Comparison of ENCODE assay signal across 25 cellular contexts in genomic region chr7:150745868-150746267, GRCh38. TPM values are rescaled to one million over a fixed set of nuclear protein-coding genes. Genes with fewer than 3 reads are reported as not detected.
DNase-seq lines count a peak whose midpoint lies in the region; ATAC-seq and TF ChIP-seq lines count a peak whose summit lies in the region.
"Had no signal": no experiment of that assay in that cellular context is flagged by ENCODE, and none has a peak within 500 bp of the region (broad histone marks: within the 10 kb centered on the region; RNA-seq: fewer than 3 reads in every experiment).

No MANE protein-coding gene starts in this region.

- no peaks in the 10 kb centered on the region for H3K9me2 ChIP-seq in PC-9 (ENCODE audit: insufficient read depth)

- no peak overlapping the region for H3K4me2 ChIP-seq in PC-9
- H3K4me2 ChIP-seq: BLaER1 treated with 17β-estradiol and CSF1 and Interleukin-3, amounts not matched to agents 10 nM and 100 nM; hepatocyte had no signal

- peaks cover 98% of the 10 kb centered on the region for H3K4me1 Mint-ChIP-seq in activated T-cell treated with anti-CD3 and anti-CD28 coated beads, Interleukin-2, amount 50 U/mL, for 72 hours (ENCODE audit: low read depth)
- peaks cover 97 to 99% (median 98%) of the 10 kb centered on the region in 3 donors for H3K4me1 Mint-ChIP-seq in T-cell
- H3K4me1 Mint-ChIP-seq in activated naive CD8-positive, alpha-beta T cell treated with anti-CD3 and anti-CD28 coated beads for 36 hours, result peaks cover 93% of the 10 kb centered on the region
- peaks cover 62 to 85% of the 10 kb centered on the region in 2 donors for H3K4me1 Mint-ChIP-seq in natural killer cell treated with Interleukin-12 subunit alpha and Interleukin-12 subunit beta and Interleukin-15 and Interleukin-18, amount 100 ng/mL, for 72 hours (ENCODE audit: low read depth in 2 of 2)
- H3K4me1 Mint-ChIP-seq: stimulated activated memory B cell treated with anti-CD40 and anti-IgM and Interleukin-4, amounts not matched to agents 10 μg/mL and 1 μg/mL and 100 μg/mL, for 72 hours had no signal

- H3K36me3 Mint-ChIP-seq in activated T-cell treated with anti-CD3 and anti-CD28 coated beads, Interleukin-2, amount 50 U/mL, for 72 hours (ENCODE audit: insufficient read depth in 2 of 2), result peaks cover 22 to 35% of the 10 kb centered on the region in 2 donors
- peaks cover 51% of the 10 kb centered on the region for H3K36me3 Mint-ChIP-seq in T-cell
- peaks cover 62% of the 10 kb centered on the region for H3K36me3 Mint-ChIP-seq in activated naive CD8-positive, alpha-beta T cell treated with anti-CD3 and anti-CD28 coated beads for 36 hours
- H3K36me3 Mint-ChIP-seq in natural killer cell treated with Interleukin-12 subunit alpha and Interleukin-12 subunit beta and Interleukin-15 and Interleukin-18, amount 100 ng/mL, for 72 hours, result peaks cover 31% of the 10 kb centered on the region

- no peaks in the 10 kb centered on the region for H3K79me2 ChIP-seq in PC-9 (ENCODE audit: low read depth)
- H3K79me2 ChIP-seq: hepatocyte had no signal

- H2AFZ ChIP-seq in PC-9, result no peak overlapping the region
- H2AFZ ChIP-seq: hepatocyte had no signal

- intact Hi-C loops in PC-9 (cut with micrococcal nuclease; ENCODE audit: unreplicated experiment), result no loop called here

- in situ Hi-C loops in G401 (cut with HindIII; ENCODE audit: low sequenced_read_pairs), result no loop called here

- CTCF ChIA-PET in T-cell (lab: Charles Lee), result interaction anchor here in 1 of 2 donors (0.6 to 1.3 kb wide), 3 partner anchors 10 to 297 kb away, joined by 3 to 9 read pairs (median 5); no protein-coding TSS in a partner anchor
- CTCF ChIA-PET in PC-9 (lab: Charles Lee), result no interaction called here

- ATAC-seq in activated T-cell treated with anti-CD3 and anti-CD28 coated beads, Interleukin-2, amount 50 U/mL, for 72 hours (replicated peaks in 1 of 2), result no peak
- ATAC-seq in T-cell (replicated peaks in 1 of 4), result peak in 1 of 4 experiments; percentile 1
- no peak for ATAC-seq in natural killer cell treated with Interleukin-12 subunit alpha and Interleukin-12 subunit beta and Interleukin-15 and Interleukin-18, amount 100 ng/mL, for 72 hours
- ATAC-seq: gastroesophageal sphincter, left cardiac atrium, sciatic nerve had no signal

- no peaks in the 10 kb centered on the region for H3K9me3 ChIP-seq in PC-9 (ENCODE audit: insufficient read depth, low read depth)
- H3K9me3 ChIP-seq: BLaER1 treated with 17β-estradiol and CSF1 and Interleukin-3, amounts not matched to agents 10 nM and 100 nM; gastroesophageal sphincter had no signal

- no peak overlapping the region for H3K4me3 ChIP-seq in PC-9
- H3K4me3 ChIP-seq: BLaER1 treated with 17β-estradiol and CSF1 and Interleukin-3, amounts not matched to agents 10 nM and 100 nM; gastroesophageal sphincter; hepatocyte had no signal

- peaks cover 0 to 3% of the 10 kb centered on the region in 2 donors for H3K9me3 Mint-ChIP-seq in activated T-cell treated with anti-CD3 and anti-CD28 coated beads, Interleukin-2, amount 50 U/mL, for 72 hours
- H3K9me3 Mint-ChIP-seq in T-cell, result no peaks in the 10 kb centered on the region
- H3K9me3 Mint-ChIP-seq in activated naive CD8-positive, alpha-beta T cell treated with anti-CD3 and anti-CD28 coated beads for 36 hours, result peaks cover 7% of the 10 kb centered on the region
- H3K9me3 Mint-ChIP-seq in natural killer cell treated with Interleukin-12 subunit alpha and Interleukin-12 subunit beta and Interleukin-15 and Interleukin-18, amount 100 ng/mL, for 72 hours, result no peaks in the 10 kb centered on the region
- H3K9me3 Mint-ChIP-seq: stimulated activated memory B cell treated with anti-CD40 and anti-IgM and Interleukin-4, amounts not matched to agents 10 μg/mL and 1 μg/mL and 100 μg/mL, for 72 hours had no signal

- H3K27me3 ChIP-seq in PC-9 (ENCODE audit: insufficient read depth, low read depth), result peaks cover 80% of the 10 kb centered on the region
- H3K27me3 ChIP-seq: BLaER1 treated with 17β-estradiol and CSF1 and Interleukin-3, amounts not matched to agents 10 nM and 100 nM; gastroesophageal sphincter had no signal

- H3K27ac ChIP-seq in PC-9, result no peak overlapping the region
- H3K27ac ChIP-seq in caudate nucleus (ENCODE audit: low read depth, low read length), result no peak overlapping the region
- H3K27ac ChIP-seq: BLaER1 treated with 17β-estradiol and CSF1 and Interleukin-3, amounts not matched to agents 10 nM and 100 nM; gastroesophageal sphincter; hepatocyte had no signal

- no peaks in the 10 kb centered on the region for H3K27me3 Mint-ChIP-seq in activated T-cell treated with anti-CD3 and anti-CD28 coated beads, Interleukin-2, amount 50 U/mL, for 72 hours (ENCODE audit: low read depth)
- H3K27me3 Mint-ChIP-seq in T-cell, result no peaks in the 10 kb centered on the region
- H3K27me3 Mint-ChIP-seq in activated naive CD8-positive, alpha-beta T cell treated with anti-CD3 and anti-CD28 coated beads for 36 hours, result no peaks in the 10 kb centered on the region
- H3K27me3 Mint-ChIP-seq in natural killer cell treated with Interleukin-12 subunit alpha and Interleukin-12 subunit beta and Interleukin-15 and Interleukin-18, amount 100 ng/mL, for 72 hours, result no peaks in the 10 kb centered on the region

- peak overlapping the region; percentile 40 for H3K27ac Mint-ChIP-seq in activated T-cell treated with anti-CD3 and anti-CD28 coated beads, Interleukin-2, amount 50 U/mL, for 72 hours
- peak overlapping the region; percentile 94 to 99 for H3K27ac Mint-ChIP-seq in T-cell
- H3K27ac Mint-ChIP-seq in activated naive CD8-positive, alpha-beta T cell treated with anti-CD3 and anti-CD28 coated beads for 36 hours, result peak overlapping the region; percentile 87
- peak overlapping the region; percentile 97 to 98 for H3K27ac Mint-ChIP-seq in natural killer cell treated with Interleukin-12 subunit alpha and Interleukin-12 subunit beta and Interleukin-15 and Interleukin-18, amount 100 ng/mL, for 72 hours
- H3K27ac Mint-ChIP-seq: progenitor cell of endocrine pancreas; stimulated activated memory B cell treated with anti-CD40 and anti-IgM and Interleukin-4, amounts not matched to agents 10 μg/mL and 1 μg/mL and 100 μg/mL, for 72 hours had no signal

- no peak for DNase-seq in activated T-cell treated with anti-CD3 and anti-CD28 coated beads, Interleukin-2, amount 50 U/mL, for 72 hours
- no peak for DNase-seq in activated T-cell treated with anti-CD3 and anti-CD28 coated beads, Interleukin-2, amount 50 U/mL, for 1 hour
- DNase-seq in T-cell (no peak), PC-9 (no peak), G401 (ENCODE audit: low spot score) (no peak), caudate nucleus (lab: John Stamatoyannopoulos, UW) (no peak)
- no peak for DNase-seq in activated naive CD8-positive, alpha-beta T cell treated with anti-CD3 and anti-CD28 coated beads for 36 hours
- DNase-seq in natural killer cell treated with Interleukin-12 subunit alpha and Interleukin-12 subunit beta and Interleukin-15 and Interleukin-18, amount 100 ng/mL, for 72 hours (ENCODE audit: low spot score), result no peak
- DNase-seq: activated CD4-positive, CD25-positive, alpha-beta regulatory T cell treated with anti-CD3 and anti-CD28 coated beads, Interleukin-2, amount 50 U/mL, for 72 hours; dermis blood vessel endothelial cell; left cardiac atrium; NCI-H2029 treated with DMSO at 0.1 percent for 48 hours; NCI-H226; NCI-H774; stimulated activated CD4-positive, alpha-beta T cell treated with anti-CD3 and anti-CD28 coated beads, Interleukin-4, amount 100 ng/mL, for 24 hours; SW 1271 had no signal

- peak overlapping the region; percentile 48 to 94 for H3K4me3 Mint-ChIP-seq in activated T-cell treated with anti-CD3 and anti-CD28 coated beads, Interleukin-2, amount 50 U/mL, for 72 hours
- peak overlapping the region; percentile 93 to 99 (median 93) for H3K4me3 Mint-ChIP-seq in T-cell
- H3K4me3 Mint-ChIP-seq in activated naive CD8-positive, alpha-beta T cell treated with anti-CD3 and anti-CD28 coated beads for 36 hours, result peak overlapping the region; percentile 84
- H3K4me3 Mint-ChIP-seq in natural killer cell treated with Interleukin-12 subunit alpha and Interleukin-12 subunit beta and Interleukin-15 and Interleukin-18, amount 100 ng/mL, for 72 hours, result no peak overlapping the region
- H3K4me3 Mint-ChIP-seq: stimulated activated memory B cell treated with anti-CD40 and anti-IgM and Interleukin-4, amounts not matched to agents 10 μg/mL and 1 μg/mL and 100 μg/mL, for 72 hours had no signal

- POLR2A ChIA-PET in T-cell (lab: Charles Lee), result no interaction called here
- POLR2A ChIA-PET in PC-9 (lab: Charles Lee; ENCODE audit: unreplicated experiment), result no interaction called here

- H3K4me1 ChIP-seq in PC-9 (replicated peaks; ENCODE audit: insufficient read depth), result no peaks in the 10 kb centered on the region

- no peaks in the 10 kb centered on the region for H4K20me1 ChIP-seq in PC-9 (ENCODE audit: insufficient read depth)

- no peaks in the 10 kb centered on the region for H3F3A ChIP-seq in PC-9 (ENCODE audit: insufficient read depth, low read depth)

- no peaks in the 10 kb centered on the region for H3K36me3 ChIP-seq in PC-9 (ENCODE audit: low read depth)

- BruUV-seq in PC-9 (replicated peaks; lab: Mats Ljungman, UMichigan), result no TSS peak

- no peak for TF ChIP-seq CTCF in PC-9 (conservative IDR thresholded peaks at IDR 0.05)

RNA-seq across cellular contexts. Expression of gene GIMAP5, which starts 8.7 kb away (rescaled TPM):
- 10 to 100 TPM; 43.5 to 50.5 TPM for total RNA-seq in activated T-cell treated with anti-CD3 and anti-CD28 coated beads, Interleukin-2, amount 50 U/mL, for 72 hours
- total RNA-seq in T-cell, result 100 to 1,000 TPM in 3 of 5 donors, 10 to 100 TPM in 2; 82.8 to 271 (median 248) TPM
- 10 to 100 TPM; 47.1 to 48.2 TPM for total RNA-seq in activated naive CD8-positive, alpha-beta T cell treated with anti-CD3 and anti-CD28 coated beads for 36 hours
- 100 to 1,000 TPM in 1 of 2 donors, 10 to 100 TPM in 1; 75.5 to 136 TPM for total RNA-seq in natural killer cell treated with Interleukin-12 subunit alpha and Interleukin-12 subunit beta and Interleukin-15 and Interleukin-18, amount 100 ng/mL, for 72 hours
- not detected in 2 replicates for total RNA-seq in PC-9 (2021)
- not detected in 2 replicates for total RNA-seq in G401 (2014; rRNA removed; shearing (Covaris generic))
- total RNA-seq: fibroblast of lung, MCF 10A, progenitor cell of endocrine pancreas had no signal

RNA-seq across cellular contexts. Expression of gene GIMAP1, which starts 29.5 kb away (rescaled TPM):
- 1 to 10 TPM; 5.5 to 9.3 TPM for total RNA-seq in activated T-cell treated with anti-CD3 and anti-CD28 coated beads, Interleukin-2, amount 50 U/mL, for 72 hours
- total RNA-seq in T-cell, result 10 to 100 TPM; 23.5 to 99.9 (median 76.8) TPM
- 1 to 10 TPM; 6.1 to 6.2 TPM for total RNA-seq in activated naive CD8-positive, alpha-beta T cell treated with anti-CD3 and anti-CD28 coated beads for 36 hours
- 1 to 10 TPM; 6.6 to 8.8 TPM for total RNA-seq in natural killer cell treated with Interleukin-12 subunit alpha and Interleukin-12 subunit beta and Interleukin-15 and Interleukin-18, amount 100 ng/mL, for 72 hours
- total RNA-seq in PC-9 (2021), result not detected in 2 replicates
- total RNA-seq in G401 (2014; rRNA removed; shearing (Covaris generic)), result not detected in 2 replicates
- total RNA-seq: hepatocyte, HT1080, MCF 10A, progenitor cell of endocrine pancreas had no signal

RNA-seq across cellular contexts. Expression of gene TMEM176B, which starts 54.3 kb away (rescaled TPM):
- not detected for total RNA-seq in activated T-cell treated with anti-CD3 and anti-CD28 coated beads, Interleukin-2, amount 50 U/mL, for 72 hours
- total RNA-seq in T-cell, result under 1 TPM in 4 of 5 donors, not detected in 1; 0.30 to 0.92 (median 0.63) TPM
- total RNA-seq in activated naive CD8-positive, alpha-beta T cell treated with anti-CD3 and anti-CD28 coated beads for 36 hours, result not detected
- total RNA-seq in natural killer cell treated with Interleukin-12 subunit alpha and Interleukin-12 subunit beta and Interleukin-15 and Interleukin-18, amount 100 ng/mL, for 72 hours, result 1 to 10 TPM in 1 of 2 donors, not detected in 1; 1.2 TPM
- 1.9 and 2.3 TPM in 2 replicates for total RNA-seq in PC-9 (2021)
- 1.8 and 7.8 TPM in 2 replicates for total RNA-seq in G401 (2014; rRNA removed; shearing (Covaris generic))
- total RNA-seq: dermis blood vessel endothelial cell, HT1080 had no signal

RNA-seq across cellular contexts. Expression of gene TMEM176A, which starts 54.7 kb away (rescaled TPM):
- under 1 TPM; 0.24 to 0.30 TPM for total RNA-seq in activated T-cell treated with anti-CD3 and anti-CD28 coated beads, Interleukin-2, amount 50 U/mL, for 72 hours
- total RNA-seq in T-cell (under 1 TPM in 3 of 5 donors, not detected in 2; 0.43 to 0.79 (median 0.73) TPM), PC-9 (2021) (not detected in 2 replicates)
- total RNA-seq in activated naive CD8-positive, alpha-beta T cell treated with anti-CD3 and anti-CD28 coated beads for 36 hours, result not detected
- under 1 TPM in 1 of 2 donors, not detected in 1; 0.64 TPM for total RNA-seq in natural killer cell treated with Interleukin-12 subunit alpha and Interleukin-12 subunit beta and Interleukin-15 and Interleukin-18, amount 100 ng/mL, for 72 hours
- total RNA-seq in G401 (2014; rRNA removed; shearing (Covaris generic)), result not detected in 2 replicates
- total RNA-seq: dermis blood vessel endothelial cell, HT1080, MCF 10A had no signal

Comparison
In these comparisons a context has a peak if more than half of its experiments do, and no peak if none do; other contexts are left out.
1. H3K27ac Mint-ChIP-seq: peak in every context shown above with its lines; median percentile 98 in natural killer cell treated with Interleukin-12 subunit alpha and Interleukin-12 subunit beta and Interleukin-15 and Interleukin-18, amount 100 ng/mL, for 72 hours; 96 in T-cell; 87 in activated naive CD8-positive, alpha-beta T cell treated with anti-CD3 and anti-CD28 coated beads for 36 hours; 40 in activated T-cell treated with anti-CD3 and anti-CD28 coated beads, Interleukin-2, amount 50 U/mL, for 72 hours.
2. RNA of gene GIMAP5, which starts 8.7 kb away (total RNA-seq): 82.8 to 271 TPM in T-cell, 75.5 to 136 TPM in natural killer cell treated with Interleukin-12 subunit alpha and Interleukin-12 subunit beta and Interleukin-15 and Interleukin-18, amount 100 ng/mL, for 72 hours, 43.5 to 50.5 TPM in activated T-cell treated with anti-CD3 and anti-CD28 coated beads, Interleukin-2, amount 50 U/mL, for 72 hours and 47.1 to 48.2 TPM in activated naive CD8-positive, alpha-beta T cell treated with anti-CD3 and anti-CD28 coated beads for 36 hours; not detected in PC-9 and not detected in G401; every median in the first group is over 10 times any median in the second.